1 cellular context compared by ENCODE assay signal in the genomic region with DNA sequence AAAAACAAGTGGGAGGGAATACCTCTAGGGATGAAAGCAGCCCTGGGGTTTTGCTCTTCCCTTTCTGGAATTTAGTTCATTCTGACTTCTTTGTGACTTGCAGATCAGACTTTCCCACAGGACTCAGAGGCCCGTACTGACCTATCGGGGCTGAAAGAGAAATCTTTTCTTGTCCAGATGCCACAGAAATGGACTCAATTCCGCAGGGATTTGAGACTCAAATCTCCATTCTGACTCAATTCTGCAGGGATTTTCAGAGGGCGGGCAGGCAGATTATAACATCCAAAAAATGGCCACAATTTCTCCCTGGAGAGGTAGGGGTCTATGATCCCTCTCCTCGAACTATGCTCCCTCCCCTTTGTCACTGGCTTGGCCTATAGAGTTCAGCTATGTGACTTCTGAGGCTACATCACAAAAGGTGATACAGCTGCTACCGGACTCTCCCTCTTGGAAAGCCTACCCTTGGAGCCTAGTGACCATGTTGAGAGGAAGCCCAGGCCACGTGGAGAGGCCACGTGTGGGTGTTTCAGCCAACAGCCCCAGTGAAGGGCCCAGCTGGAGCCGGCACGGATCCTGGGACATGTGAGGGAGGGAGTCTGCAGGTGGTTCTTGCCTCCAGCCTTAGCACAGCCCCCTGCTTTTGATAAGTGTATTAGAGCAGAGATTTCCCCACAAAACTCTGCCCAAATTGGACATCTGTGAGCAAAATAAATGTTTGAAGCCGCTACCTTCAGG.
TF ChIP-seq lines count a peak whose summit lies in the region.

No MANE protein-coding gene starts in this region.

TF ChIP-seq in HepG2, 621 proteins besides CTCF, POLR2A, EP300 and RAD21 (continued from another document):
- TF ChIP-seq, protein P1, sequence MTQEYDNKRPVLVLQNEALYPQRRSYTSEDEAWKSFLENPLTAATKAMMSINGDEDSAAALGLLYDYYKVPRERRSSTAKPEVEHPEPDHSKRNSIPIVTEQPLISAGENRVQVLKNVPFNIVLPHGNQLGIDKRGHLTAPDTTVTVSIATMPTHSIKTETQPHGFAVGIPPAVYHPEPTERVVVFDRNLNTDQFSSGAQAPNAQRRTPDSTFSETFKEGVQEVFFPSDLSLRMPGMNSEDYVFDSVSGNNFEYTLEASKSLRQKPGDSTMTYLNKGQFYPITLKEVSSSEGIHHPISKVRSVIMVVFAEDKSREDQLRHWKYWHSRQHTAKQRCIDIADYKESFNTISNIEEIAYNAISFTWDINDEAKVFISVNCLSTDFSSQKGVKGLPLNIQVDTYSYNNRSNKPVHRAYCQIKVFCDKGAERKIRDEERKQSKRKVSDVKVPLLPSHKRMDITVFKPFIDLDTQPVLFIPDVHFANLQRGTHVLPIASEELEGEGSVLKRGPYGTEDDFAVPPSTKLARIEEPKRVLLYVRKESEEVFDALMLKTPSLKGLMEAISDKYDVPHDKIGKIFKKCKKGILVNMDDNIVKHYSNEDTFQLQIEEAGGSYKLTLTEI (CRISPR knock-in tag; conservative IDR thresholded peaks at IDR 0.05) = no peak
- TF ChIP-seq, protein P2, sequence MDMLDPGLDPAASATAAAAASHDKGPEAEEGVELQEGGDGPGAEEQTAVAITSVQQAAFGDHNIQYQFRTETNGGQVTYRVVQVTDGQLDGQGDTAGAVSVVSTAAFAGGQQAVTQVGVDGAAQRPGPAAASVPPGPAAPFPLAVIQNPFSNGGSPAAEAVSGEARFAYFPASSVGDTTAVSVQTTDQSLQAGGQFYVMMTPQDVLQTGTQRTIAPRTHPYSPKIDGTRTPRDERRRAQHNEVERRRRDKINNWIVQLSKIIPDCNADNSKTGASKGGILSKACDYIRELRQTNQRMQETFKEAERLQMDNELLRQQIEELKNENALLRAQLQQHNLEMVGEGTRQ (IDR thresholded peaks at IDR 0.05; ENCODE audit: low read depth, low read length) = peak; percentile 31; the same call in 1 of the 2 replicates
- TF ChIP-seq, protein P2 (CRISPR knock-in tag; IDR thresholded peaks at IDR 0.05; ENCODE audit: borderline replicate concordance) = no peak
- TF ChIP-seq, protein P3, sequence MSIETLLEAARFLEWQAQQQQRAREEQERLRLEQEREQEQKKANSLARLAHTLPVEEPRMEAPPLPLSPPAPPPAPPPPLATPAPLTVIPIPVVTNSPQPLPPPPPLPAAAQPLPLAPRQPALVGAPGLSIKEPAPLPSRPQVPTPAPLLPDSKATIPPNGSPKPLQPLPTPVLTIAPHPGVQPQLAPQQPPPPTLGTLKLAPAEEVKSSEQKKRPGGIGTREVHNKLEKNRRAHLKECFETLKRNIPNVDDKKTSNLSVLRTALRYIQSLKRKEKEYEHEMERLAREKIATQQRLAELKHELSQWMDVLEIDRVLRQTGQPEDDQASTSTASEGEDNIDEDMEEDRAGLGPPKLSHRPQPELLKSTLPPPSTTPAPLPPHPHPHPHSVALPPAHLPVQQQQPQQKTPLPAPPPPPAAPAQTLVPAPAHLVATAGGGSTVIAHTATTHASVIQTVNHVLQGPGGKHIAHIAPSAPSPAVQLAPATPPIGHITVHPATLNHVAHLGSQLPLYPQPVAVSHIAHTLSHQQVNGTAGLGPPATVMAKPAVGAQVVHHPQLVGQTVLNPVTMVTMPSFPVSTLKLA (IDR thresholded peaks at IDR 0.05) = peak; percentile 46; the same call in 1 of the 2 replicates
- no peak for TF ChIP-seq ERF (CRISPR knock-in tag; IDR thresholded peaks at IDR 0.05)
- TF ChIP-seq, protein P4, sequence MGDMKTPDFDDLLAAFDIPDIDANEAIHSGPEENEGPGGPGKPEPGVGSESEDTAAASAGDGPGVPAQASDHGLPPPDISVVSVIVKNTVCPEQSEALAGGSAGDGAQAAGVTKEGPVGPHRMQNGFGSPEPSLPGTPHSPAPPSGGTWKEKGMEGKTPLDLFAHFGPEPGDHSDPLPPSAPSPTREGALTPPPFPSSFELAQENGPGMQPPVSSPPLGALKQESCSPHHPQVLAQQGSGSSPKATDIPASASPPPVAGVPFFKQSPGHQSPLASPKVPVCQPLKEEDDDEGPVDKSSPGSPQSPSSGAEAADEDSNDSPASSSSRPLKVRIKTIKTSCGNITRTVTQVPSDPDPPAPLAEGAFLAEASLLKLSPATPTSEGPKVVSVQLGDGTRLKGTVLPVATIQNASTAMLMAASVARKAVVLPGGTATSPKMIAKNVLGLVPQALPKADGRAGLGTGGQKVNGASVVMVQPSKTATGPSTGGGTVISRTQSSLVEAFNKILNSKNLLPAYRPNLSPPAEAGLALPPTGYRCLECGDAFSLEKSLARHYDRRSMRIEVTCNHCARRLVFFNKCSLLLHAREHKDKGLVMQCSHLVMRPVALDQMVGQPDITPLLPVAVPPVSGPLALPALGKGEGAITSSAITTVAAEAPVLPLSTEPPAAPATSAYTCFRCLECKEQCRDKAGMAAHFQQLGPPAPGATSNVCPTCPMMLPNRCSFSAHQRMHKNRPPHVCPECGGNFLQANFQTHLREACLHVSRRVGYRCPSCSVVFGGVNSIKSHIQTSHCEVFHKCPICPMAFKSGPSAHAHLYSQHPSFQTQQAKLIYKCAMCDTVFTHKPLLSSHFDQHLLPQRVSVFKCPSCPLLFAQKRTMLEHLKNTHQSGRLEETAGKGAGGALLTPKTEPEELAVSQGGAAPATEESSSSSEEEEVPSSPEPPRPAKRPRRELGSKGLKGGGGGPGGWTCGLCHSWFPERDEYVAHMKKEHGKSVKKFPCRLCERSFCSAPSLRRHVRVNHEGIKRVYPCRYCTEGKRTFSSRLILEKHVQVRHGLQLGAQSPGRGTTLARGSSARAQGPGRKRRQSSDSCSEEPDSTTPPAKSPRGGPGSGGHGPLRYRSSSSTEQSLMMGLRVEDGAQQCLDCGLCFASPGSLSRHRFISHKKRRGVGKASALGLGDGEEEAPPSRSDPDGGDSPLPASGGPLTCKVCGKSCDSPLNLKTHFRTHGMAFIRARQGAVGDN (CRISPR knock-in tag; IDR thresholded peaks at IDR 0.05) = peak; percentile 17; the same call in 1 of the 2 replicates
- no peak for TF ChIP-seq TMF1 (CRISPR knock-in tag; IDR thresholded peaks at IDR 0.05; ENCODE audit: low read depth)
- 0 out of 2 replicates have a peak, but pooled peaks have one; percentile 31 for TF ChIP-seq ARNTL (CRISPR knock-in tag; IDR thresholded peaks at IDR 0.05)
- no peak for TF ChIP-seq KDM4B (CRISPR knock-in tag; IDR thresholded peaks at IDR 0.05)
- TF ChIP-seq CHD2 (IDR thresholded peaks at IDR 0.05; ENCODE audit: low read depth, low read length) = no peak
